1 cellular context compared by ENCODE assay signal in the genomic region with DNA sequence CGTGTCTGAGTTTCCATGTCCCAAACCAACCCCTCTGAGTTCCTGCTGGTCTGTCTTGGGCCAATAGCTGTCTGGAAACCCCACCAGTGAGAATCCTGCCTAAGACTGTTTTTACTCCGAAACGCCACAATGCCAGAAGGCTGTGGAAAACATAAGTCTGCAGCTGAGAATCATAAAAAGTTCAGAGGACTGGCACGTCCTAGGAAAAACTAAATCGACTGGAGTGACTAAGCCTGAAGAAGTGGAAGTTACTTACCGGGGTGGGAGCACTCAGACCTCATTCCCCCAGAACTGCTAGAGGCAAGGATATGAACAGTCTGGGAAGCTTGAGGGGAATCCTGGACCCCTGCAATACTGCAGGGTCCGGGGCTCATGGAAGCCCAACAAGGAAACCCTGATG.
TF ChIP-seq lines count a peak whose summit lies in the region.

No MANE protein-coding gene starts in this region.

TF ChIP-seq in H1, 55 proteins besides CTCF, POLR2A, EP300 and RAD21 (continued from another document):
- TF ChIP-seq, protein P1, sequence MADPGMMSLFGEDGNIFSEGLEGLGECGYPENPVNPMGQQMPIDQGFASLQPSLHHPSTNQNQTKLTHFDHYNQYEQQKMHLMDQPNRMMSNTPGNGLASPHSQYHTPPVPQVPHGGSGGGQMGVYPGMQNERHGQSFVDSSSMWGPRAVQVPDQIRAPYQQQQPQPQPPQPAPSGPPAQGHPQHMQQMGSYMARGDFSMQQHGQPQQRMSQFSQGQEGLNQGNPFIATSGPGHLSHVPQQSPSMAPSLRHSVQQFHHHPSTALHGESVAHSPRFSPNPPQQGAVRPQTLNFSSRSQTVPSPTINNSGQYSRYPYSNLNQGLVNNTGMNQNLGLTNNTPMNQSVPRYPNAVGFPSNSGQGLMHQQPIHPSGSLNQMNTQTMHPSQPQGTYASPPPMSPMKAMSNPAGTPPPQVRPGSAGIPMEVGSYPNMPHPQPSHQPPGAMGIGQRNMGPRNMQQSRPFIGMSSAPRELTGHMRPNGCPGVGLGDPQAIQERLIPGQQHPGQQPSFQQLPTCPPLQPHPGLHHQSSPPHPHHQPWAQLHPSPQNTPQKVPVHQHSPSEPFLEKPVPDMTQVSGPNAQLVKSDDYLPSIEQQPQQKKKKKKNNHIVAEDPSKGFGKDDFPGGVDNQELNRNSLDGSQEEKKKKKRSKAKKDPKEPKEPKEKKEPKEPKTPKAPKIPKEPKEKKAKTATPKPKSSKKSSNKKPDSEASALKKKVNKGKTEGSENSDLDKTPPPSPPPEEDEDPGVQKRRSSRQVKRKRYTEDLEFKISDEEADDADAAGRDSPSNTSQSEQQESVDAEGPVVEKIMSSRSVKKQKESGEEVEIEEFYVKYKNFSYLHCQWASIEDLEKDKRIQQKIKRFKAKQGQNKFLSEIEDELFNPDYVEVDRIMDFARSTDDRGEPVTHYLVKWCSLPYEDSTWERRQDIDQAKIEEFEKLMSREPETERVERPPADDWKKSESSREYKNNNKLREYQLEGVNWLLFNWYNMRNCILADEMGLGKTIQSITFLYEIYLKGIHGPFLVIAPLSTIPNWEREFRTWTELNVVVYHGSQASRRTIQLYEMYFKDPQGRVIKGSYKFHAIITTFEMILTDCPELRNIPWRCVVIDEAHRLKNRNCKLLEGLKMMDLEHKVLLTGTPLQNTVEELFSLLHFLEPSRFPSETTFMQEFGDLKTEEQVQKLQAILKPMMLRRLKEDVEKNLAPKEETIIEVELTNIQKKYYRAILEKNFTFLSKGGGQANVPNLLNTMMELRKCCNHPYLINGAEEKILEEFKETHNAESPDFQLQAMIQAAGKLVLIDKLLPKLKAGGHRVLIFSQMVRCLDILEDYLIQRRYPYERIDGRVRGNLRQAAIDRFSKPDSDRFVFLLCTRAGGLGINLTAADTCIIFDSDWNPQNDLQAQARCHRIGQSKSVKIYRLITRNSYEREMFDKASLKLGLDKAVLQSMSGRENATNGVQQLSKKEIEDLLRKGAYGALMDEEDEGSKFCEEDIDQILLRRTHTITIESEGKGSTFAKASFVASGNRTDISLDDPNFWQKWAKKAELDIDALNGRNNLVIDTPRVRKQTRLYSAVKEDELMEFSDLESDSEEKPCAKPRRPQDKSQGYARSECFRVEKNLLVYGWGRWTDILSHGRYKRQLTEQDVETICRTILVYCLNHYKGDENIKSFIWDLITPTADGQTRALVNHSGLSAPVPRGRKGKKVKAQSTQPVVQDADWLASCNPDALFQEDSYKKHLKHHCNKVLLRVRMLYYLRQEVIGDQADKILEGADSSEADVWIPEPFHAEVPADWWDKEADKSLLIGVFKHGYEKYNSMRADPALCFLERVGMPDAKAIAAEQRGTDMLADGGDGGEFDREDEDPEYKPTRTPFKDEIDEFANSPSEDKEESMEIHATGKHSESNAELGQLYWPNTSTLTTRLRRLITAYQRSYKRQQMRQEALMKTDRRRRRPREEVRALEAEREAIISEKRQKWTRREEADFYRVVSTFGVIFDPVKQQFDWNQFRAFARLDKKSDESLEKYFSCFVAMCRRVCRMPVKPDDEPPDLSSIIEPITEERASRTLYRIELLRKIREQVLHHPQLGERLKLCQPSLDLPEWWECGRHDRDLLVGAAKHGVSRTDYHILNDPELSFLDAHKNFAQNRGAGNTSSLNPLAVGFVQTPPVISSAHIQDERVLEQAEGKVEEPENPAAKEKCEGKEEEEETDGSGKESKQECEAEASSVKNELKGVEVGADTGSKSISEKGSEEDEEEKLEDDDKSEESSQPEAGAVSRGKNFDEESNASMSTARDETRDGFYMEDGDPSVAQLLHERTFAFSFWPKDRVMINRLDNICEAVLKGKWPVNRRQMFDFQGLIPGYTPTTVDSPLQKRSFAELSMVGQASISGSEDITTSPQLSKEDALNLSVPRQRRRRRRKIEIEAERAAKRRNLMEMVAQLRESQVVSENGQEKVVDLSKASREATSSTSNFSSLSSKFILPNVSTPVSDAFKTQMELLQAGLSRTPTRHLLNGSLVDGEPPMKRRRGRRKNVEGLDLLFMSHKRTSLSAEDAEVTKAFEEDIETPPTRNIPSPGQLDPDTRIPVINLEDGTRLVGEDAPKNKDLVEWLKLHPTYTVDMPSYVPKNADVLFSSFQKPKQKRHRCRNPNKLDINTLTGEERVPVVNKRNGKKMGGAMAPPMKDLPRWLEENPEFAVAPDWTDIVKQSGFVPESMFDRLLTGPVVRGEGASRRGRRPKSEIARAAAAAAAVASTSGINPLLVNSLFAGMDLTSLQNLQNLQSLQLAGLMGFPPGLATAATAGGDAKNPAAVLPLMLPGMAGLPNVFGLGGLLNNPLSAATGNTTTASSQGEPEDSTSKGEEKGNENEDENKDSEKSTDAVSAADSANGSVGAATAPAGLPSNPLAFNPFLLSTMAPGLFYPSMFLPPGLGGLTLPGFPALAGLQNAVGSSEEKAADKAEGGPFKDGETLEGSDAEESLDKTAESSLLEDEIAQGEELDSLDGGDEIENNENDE (IDR thresholded peaks at IDR 0.05; ENCODE audit: insufficient replicate concordance, low read length), result no peak
- TF ChIP-seq TEAD4 (IDR thresholded peaks at IDR 0.05; ENCODE audit: low read depth, low read length) (no peak), SP2 (IDR thresholded peaks at IDR 0.05; ENCODE audit: low read length) (no peak)
TF ChIP-seq in H1: peak in this region for 0.
